Comparison of ENCODE assay signal across 20 cellular contexts in the genomic region with DNA sequence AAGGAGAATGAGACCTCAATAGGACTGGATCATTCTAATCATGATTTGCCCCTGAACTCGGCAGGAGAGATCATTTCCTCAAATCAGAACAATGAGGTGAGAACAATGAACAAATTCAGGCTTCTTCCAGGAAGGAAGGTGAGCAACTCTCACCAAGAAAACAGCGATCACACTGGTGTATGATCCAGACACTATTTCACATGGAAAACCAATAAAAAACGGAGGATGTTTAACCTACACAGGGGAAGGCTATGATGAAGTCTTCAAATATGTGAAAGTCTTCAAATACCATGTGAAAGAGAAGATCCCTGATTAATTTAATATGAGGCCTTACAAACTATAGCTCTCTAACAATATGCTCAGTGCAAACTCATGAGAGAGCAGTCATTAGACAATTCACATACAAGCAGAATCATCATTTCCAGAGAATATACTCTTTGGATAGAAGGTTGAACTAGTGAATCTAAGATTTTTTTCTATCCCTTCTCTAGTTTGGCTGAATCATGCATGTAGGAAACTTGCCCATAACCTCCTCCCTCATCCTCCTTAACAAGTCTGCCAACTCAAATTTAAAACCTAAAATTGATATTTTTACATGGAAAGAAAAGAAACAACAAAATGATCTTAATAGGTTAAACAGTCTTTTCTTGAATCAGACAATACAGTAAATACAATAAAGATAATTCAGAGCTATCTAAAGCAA.
"Had no signal": no experiment of that assay in that cellular context is flagged by ENCODE, and none has a peak within 500 bp of the region (broad histone marks: within the 10 kb centered on the region; RNA-seq: fewer than 3 reads in every experiment).

No MANE protein-coding gene starts in this region.

- H3K27me3 ChIP-seq: cardiac muscle cell, esophagus squamous epithelium, neutrophil, tibial nerve, vagina had no signal

- ATAC-seq: activated naive CD4-positive, alpha-beta T cell treated with anti-CD3 and anti-CD28 coated beads, Interleukin-2, amount 50 U/mL, for 72 hours; left colon; natural killer cell treated with Interleukin-12 subunit alpha and Interleukin-12 subunit beta and Interleukin-15 and Interleukin-18, amount 100 ng/mL, for 72 hours; sciatic nerve; stimulated activated naive B cell treated with anti-CD40 and anti-IgM and Interleukin-4, amounts not matched to agents 10 μg/mL and 1 μg/mL and 100 μg/mL, for 72 hours had no signal

- H3K27ac Mint-ChIP-seq: activated naive CD4-positive, alpha-beta T cell treated with anti-CD3 and anti-CD28 coated beads, Interleukin-2, amount 50 U/mL, for 72 hours; mesothelial cell of epicardium; natural killer cell treated with Interleukin-12 subunit alpha and Interleukin-12 subunit beta and Interleukin-15 and Interleukin-18, amount 100 ng/mL, for 72 hours; stimulated activated naive B cell treated with anti-CD40 and anti-IgM and Interleukin-4, amounts not matched to agents 10 μg/mL and 1 μg/mL and 100 μg/mL, for 72 hours; T-helper 2 cell treated with Interferon-gamma antibody and Interleukin-4, amounts not matched to agents 5 μg/mL and 100 μg/mL, for 36 hours had no signal

- H3K36me3 Mint-ChIP-seq: activated naive CD4-positive, alpha-beta T cell treated with anti-CD3 and anti-CD28 coated beads, Interleukin-2, amount 50 U/mL, for 72 hours; mesothelial cell of epicardium; natural killer cell treated with Interleukin-12 subunit alpha and Interleukin-12 subunit beta and Interleukin-15 and Interleukin-18, amount 100 ng/mL, for 72 hours; stimulated activated naive B cell treated with anti-CD40 and anti-IgM and Interleukin-4, amounts not matched to agents 10 μg/mL and 1 μg/mL and 100 μg/mL, for 72 hours had no signal

- H3K27me3 Mint-ChIP-seq: natural killer cell treated with Interleukin-12 subunit alpha and Interleukin-12 subunit beta and Interleukin-15 and Interleukin-18, amount 100 ng/mL, for 72 hours; stimulated activated naive B cell treated with anti-CD40 and anti-IgM and Interleukin-4, amounts not matched to agents 10 μg/mL and 1 μg/mL and 100 μg/mL, for 72 hours had no signal

- H3K9me3 ChIP-seq: esophagus squamous epithelium, neutrophil, tibial nerve, vagina had no signal

- H3K4me3 Mint-ChIP-seq: mesothelial cell of epicardium; natural killer cell treated with Interleukin-12 subunit alpha and Interleukin-12 subunit beta and Interleukin-15 and Interleukin-18, amount 100 ng/mL, for 72 hours; stimulated activated naive B cell treated with anti-CD40 and anti-IgM and Interleukin-4, amounts not matched to agents 10 μg/mL and 1 μg/mL and 100 μg/mL, for 72 hours; T-helper 2 cell treated with Interferon-gamma antibody and Interleukin-4, amounts not matched to agents 5 μg/mL and 100 μg/mL, for 36 hours had no signal

- H2AFZ ChIP-seq: parathyroid adenoma had no signal

- H3K36me3 ChIP-seq: cardiac muscle cell, esophagus squamous epithelium, neutrophil, tibial nerve, vagina had no signal

- H3K4me3 ChIP-seq: cardiac muscle cell, esophagus squamous epithelium, lung, tibial nerve, vagina had no signal

- H3K4me1 ChIP-seq: esophagus squamous epithelium, parathyroid adenoma, vagina had no signal

- H3K79me2 ChIP-seq: parathyroid adenoma had no signal

- H3K9me3 Mint-ChIP-seq: mesothelial cell of epicardium; stimulated activated naive B cell treated with anti-CD40 and anti-IgM and Interleukin-4, amounts not matched to agents 10 μg/mL and 1 μg/mL and 100 μg/mL, for 72 hours; T-helper 2 cell treated with Interferon-gamma antibody and Interleukin-4, amounts not matched to agents 5 μg/mL and 100 μg/mL, for 36 hours had no signal

- H3K4me1 Mint-ChIP-seq: mesothelial cell of epicardium; stimulated activated naive B cell treated with anti-CD40 and anti-IgM and Interleukin-4, amounts not matched to agents 10 μg/mL and 1 μg/mL and 100 μg/mL, for 72 hours had no signal

- H3K27ac ChIP-seq: cardiac muscle cell, esophagus squamous epithelium, neutrophil, parathyroid adenoma, tibial nerve, vagina had no signal

- H3K9ac ChIP-seq: parathyroid adenoma had no signal

- DNase-seq: activated CD4-positive, alpha-beta T cell treated with anti-CD3 and anti-CD28 coated beads, Interleukin-2, amount 50 U/mL, for 48 hours; activated gamma-delta T cell treated with Interleukin-2 at 50 U/mL for 16 hours; dermis blood vessel endothelial cell; effector memory CD4-positive, alpha-beta T cell; esophagus squamous epithelium; islet precursor cell; left colon; stimulated activated naive B cell treated with anti-CD40 and anti-IgM and Interleukin-4, amounts not matched to agents 10 μg/mL and 1 μg/mL and 100 μg/mL, for 72 hours; substantia nigra had no signal
